Comparison of ENCODE assay signal across 30 cellular contexts in the genomic region with DNA sequence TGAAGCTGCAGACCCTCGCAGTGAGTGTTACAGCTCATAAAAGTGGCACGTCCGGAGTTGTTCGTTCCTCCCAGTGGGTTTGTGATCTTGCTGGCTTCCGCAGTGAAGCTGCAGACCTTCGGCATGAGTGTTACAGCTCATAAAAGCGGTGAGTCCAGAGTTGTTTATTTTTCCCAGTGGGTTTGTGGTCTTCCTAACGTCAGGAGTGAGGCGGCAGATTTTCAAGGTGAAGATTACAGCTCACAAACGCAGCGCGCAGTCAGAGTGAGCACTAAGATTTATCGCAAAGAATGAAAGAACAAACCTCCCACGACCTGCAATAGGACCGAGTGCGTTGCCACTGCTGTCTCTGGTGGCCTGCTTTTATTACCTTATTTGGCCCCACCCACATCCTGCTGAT.
"Had no signal": no experiment of that assay in that cellular context is flagged by ENCODE, and none has a peak within 500 bp of the region (broad histone marks: within the 10 kb centered on the region; RNA-seq: fewer than 3 reads in every experiment).

No MANE protein-coding gene starts in this region.

- DNase-seq: hippocampal formation; left colon; left ventricle myocardium inferior; mesendoderm; naive B cell; nucleus accumbens; pancreas; posterior cingulate gyrus; retina; right cardiac atrium; sigmoid colon; small intestine; stimulated activated CD4-positive, alpha-beta T cell treated with anti-CD3 and anti-CD28 coated beads, Interleukin-1b, Interleukin-23, amount 100 ng/mL, for 48 hours; stimulated activated CD4-positive, alpha-beta T cell treated with anti-CD3 and anti-CD28 coated beads, Interleukin-2, amount 100 ng/mL, for 48 hours; stimulated activated CD4-positive, alpha-beta T cell treated with anti-CD3 and anti-CD28 coated beads, Interleukin-4, amount 100 ng/mL, for 4 hours; stimulated activated CD8-positive, alpha-beta memory T cell treated with anti-CD3 and anti-CD28 coated beads, Interleukin-4, amount 100 ng/mL, for 48 hours; stimulated activated naive CD4-positive, alpha-beta T cell treated with Interleukin-2 at 50 U/mL for 16 hours; stimulated activated naive CD8-positive, alpha-beta T cell treated with anti-CD3 and anti-CD28 coated beads, Interleukin-15, amount 100 ng/mL, for 72 hours; substantia nigra; thyroid gland; transverse colon; upper lobe of left lung had no signal

- H3K27ac ChIP-seq: left ventricle myocardium inferior, pancreas, prostate gland, sigmoid colon, thyroid gland, transverse colon, upper lobe of left lung, vagina had no signal

- H3K4me3 ChIP-seq: left ventricle myocardium inferior, lung, pancreas, prostate gland, sigmoid colon, thyroid gland, transverse colon, upper lobe of left lung, vagina had no signal

- H3K4me1 Mint-ChIP-seq: mesothelial cell of epicardium; naive B cell; stimulated activated memory B cell treated with anti-CD40 and anti-IgM and Interleukin-4, amounts not matched to agents 10 μg/mL and 1 μg/mL and 100 μg/mL, for 72 hours; stimulated activated naive CD8-positive, alpha-beta T cell treated with anti-CD3 and anti-CD28 coated beads, Interleukin-15, amount 100 ng/mL, for 72 hours had no signal

- H3K27me3 Mint-ChIP-seq: stimulated activated memory B cell treated with anti-CD40 and anti-IgM and Interleukin-4, amounts not matched to agents 10 μg/mL and 1 μg/mL and 100 μg/mL, for 72 hours had no signal

- H3K4me1 ChIP-seq: left ventricle myocardium inferior, pancreas, prostate gland, sigmoid colon, thyroid gland, transverse colon, upper lobe of left lung, vagina had no signal

- H3K36me3 ChIP-seq: left ventricle myocardium inferior, pancreas, prostate gland, sigmoid colon, thyroid gland, transverse colon, upper lobe of left lung, vagina had no signal

- FAIRE-seq: keratinocyte, pancreas, small intestine had no signal

- ATAC-seq: left colon; natural killer cell treated with Interleukin-12 subunit alpha and Interleukin-12 subunit beta and Interleukin-15 and Interleukin-18, amount 100 ng/mL, for 72 hours; pancreas; right cardiac atrium; stimulated activated memory B cell treated with anti-CD40 and anti-IgM and Interleukin-4, amounts not matched to agents 10 μg/mL and 1 μg/mL and 100 μg/mL, for 72 hours; stimulated activated naive CD8-positive, alpha-beta T cell treated with anti-CD3 and anti-CD28 coated beads, Interleukin-15, amount 100 ng/mL, for 72 hours had no signal

- H3K27me3 ChIP-seq: pancreas, thyroid gland, transverse colon, upper lobe of left lung, vagina had no signal

- H3K9me3 Mint-ChIP-seq: natural killer cell treated with Interleukin-12 subunit alpha and Interleukin-12 subunit beta and Interleukin-15 and Interleukin-18, amount 100 ng/mL, for 72 hours had no signal

- H3K9me3 ChIP-seq: left ventricle myocardium inferior, pancreas, prostate gland, sigmoid colon, thyroid gland, transverse colon, upper lobe of left lung, vagina had no signal

- H3K27ac Mint-ChIP-seq: mesothelial cell of epicardium; naive B cell; natural killer cell treated with Interleukin-12 subunit alpha and Interleukin-12 subunit beta and Interleukin-15 and Interleukin-18, amount 100 ng/mL, for 72 hours; stimulated activated memory B cell treated with anti-CD40 and anti-IgM and Interleukin-4, amounts not matched to agents 10 μg/mL and 1 μg/mL and 100 μg/mL, for 72 hours; stimulated activated naive CD8-positive, alpha-beta T cell treated with anti-CD3 and anti-CD28 coated beads, Interleukin-15, amount 100 ng/mL, for 72 hours had no signal

- H3K4me3 Mint-ChIP-seq: mesothelial cell of epicardium; naive B cell; natural killer cell treated with Interleukin-12 subunit alpha and Interleukin-12 subunit beta and Interleukin-15 and Interleukin-18, amount 100 ng/mL, for 72 hours; neural crest cell; stimulated activated memory B cell treated with anti-CD40 and anti-IgM and Interleukin-4, amounts not matched to agents 10 μg/mL and 1 μg/mL and 100 μg/mL, for 72 hours; stimulated activated naive CD8-positive, alpha-beta T cell treated with anti-CD3 and anti-CD28 coated beads, Interleukin-15, amount 100 ng/mL, for 72 hours had no signal

- H3K36me3 Mint-ChIP-seq: mesothelial cell of epicardium; naive B cell; natural killer cell treated with Interleukin-12 subunit alpha and Interleukin-12 subunit beta and Interleukin-15 and Interleukin-18, amount 100 ng/mL, for 72 hours; stimulated activated memory B cell treated with anti-CD40 and anti-IgM and Interleukin-4, amounts not matched to agents 10 μg/mL and 1 μg/mL and 100 μg/mL, for 72 hours had no signal
